In the genomic region with DNA sequence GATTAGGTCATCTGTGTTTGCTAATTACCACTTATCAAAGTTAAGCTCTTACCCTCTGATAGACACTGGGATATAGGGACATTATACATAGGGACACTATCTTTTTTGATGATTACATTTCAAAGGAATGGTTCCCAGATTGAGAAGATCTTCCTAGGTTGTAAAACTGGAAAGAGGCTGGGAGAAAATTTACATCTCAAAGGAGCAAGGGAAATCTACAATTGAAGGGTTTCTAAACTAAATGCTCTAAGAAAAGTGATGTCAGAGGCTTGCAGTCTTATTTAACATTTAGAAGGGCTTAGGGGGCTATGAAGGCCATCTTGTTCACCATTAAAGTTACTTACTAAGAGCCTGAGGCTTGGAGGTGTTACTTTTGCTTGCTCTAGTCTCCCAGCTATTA, we compare ENCODE assay signal across 1 cellular context.
TF ChIP-seq lines count a peak whose summit lies in the region.

No MANE protein-coding gene starts in this region.

TF ChIP-seq in H1, 55 proteins besides CTCF, POLR2A, EP300 and RAD21:
- 0 out of 2 replicates have a peak, but pooled peaks have one; percentile 26 for TF ChIP-seq YY1 (IDR thresholded peaks at IDR 0.05; ENCODE audit: low read depth, low read length)
- TF ChIP-seq JUND (IDR thresholded peaks at IDR 0.05; ENCODE audit: low read length) = peak; percentile 68; the same call in 1 of the 2 replicates
- no peak for TF ChIP-seq HDAC2 (IDR thresholded peaks at IDR 0.05; ENCODE audit: borderline replicate concordance in 1 of 2, low read depth in 2 of 2, low read length in 2 of 2)
- peak; percentile 71; the same call in 1 of the 2 replicates for TF ChIP-seq JUN (IDR thresholded peaks at IDR 0.05; ENCODE audit: low read depth, low read length)
- no peak for TF ChIP-seq BRCA1 (IDR thresholded peaks at IDR 0.05; ENCODE audit: low read depth, low read length)
- TF ChIP-seq, protein P1, sequence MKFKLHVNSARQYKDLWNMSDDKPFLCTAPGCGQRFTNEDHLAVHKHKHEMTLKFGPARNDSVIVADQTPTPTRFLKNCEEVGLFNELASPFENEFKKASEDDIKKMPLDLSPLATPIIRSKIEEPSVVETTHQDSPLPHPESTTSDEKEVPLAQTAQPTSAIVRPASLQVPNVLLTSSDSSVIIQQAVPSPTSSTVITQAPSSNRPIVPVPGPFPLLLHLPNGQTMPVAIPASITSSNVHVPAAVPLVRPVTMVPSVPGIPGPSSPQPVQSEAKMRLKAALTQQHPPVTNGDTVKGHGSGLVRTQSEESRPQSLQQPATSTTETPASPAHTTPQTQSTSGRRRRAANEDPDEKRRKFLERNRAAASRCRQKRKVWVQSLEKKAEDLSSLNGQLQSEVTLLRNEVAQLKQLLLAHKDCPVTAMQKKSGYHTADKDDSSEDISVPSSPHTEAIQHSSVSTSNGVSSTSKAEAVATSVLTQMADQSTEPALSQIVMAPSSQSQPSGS (IDR thresholded peaks at IDR 0.05; ENCODE audit: low read length) = peak; percentile 32; the same call in 1 of the 2 replicates
